ENCODE assay signal across 1 cellular context in the genomic region with DNA sequence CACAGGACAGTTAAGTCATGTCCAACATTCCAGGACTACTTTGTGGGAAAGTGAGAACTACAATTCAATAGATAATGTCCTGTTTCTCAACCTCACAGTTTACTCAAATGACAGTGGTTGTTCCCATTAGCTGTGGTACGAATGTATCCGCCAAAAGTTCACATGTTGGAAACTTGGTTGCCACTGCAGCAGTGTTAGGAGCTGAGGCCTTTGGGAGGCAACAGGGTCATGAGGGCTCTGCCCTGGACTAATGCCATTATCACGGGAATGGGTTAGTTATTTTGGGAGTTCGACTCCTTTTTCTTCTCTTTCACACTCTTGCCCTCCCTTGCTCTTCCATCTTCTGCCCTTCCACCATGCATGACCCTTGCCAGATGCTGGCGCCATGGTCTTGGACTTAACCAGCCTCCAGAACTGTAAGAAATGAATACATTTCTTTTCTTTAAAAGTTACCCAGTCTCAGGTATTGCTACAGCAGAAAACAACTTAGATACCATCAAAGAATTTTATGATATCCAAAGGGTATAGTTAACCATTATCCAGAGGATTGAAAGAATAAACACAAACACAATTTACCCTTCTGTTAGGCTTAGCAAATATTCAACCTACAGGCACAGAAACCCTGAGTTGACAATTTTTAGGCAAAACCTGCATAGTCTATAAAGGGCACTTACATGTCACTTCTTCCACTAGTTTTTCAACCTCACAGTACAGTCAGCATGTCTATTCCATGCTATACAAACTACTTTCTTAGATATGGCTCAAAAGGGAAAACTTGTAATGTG.
TF ChIP-seq lines count a peak whose summit lies in the region.

No MANE protein-coding gene starts in this region.

TF ChIP-seq in HepG2, 621 proteins besides CTCF, POLR2A, EP300 and RAD21:
- TF ChIP-seq ZSCAN20 (CRISPR knock-in tag; IDR thresholded peaks at IDR 0.05; ENCODE audit: borderline replicate concordance) (no peak), HMGA1 (CRISPR knock-in tag; conservative IDR thresholded peaks at IDR 0.05) (no peak), MAFF (IDR thresholded peaks at IDR 0.05; ENCODE audit: low read depth, low read length) (peak; percentile 88), ZNF644 (CRISPR knock-in tag; IDR thresholded peaks at IDR 0.05; ENCODE audit: low read depth) (0 out of 2 replicates have a peak, but pooled peaks have one; percentile 43), MAFK (conservative IDR thresholded peaks at IDR 0.05 in 1 of 2, IDR thresholded peaks at IDR 0.05 in 1 of 2; ENCODE audit: low read length in 2 of 2) (peak; percentile 90 to 91)
